ENCODE assay signal across 19 cellular contexts in genomic region chr17:31250229-31250628, GRCh38. TPM values are rescaled to one million over a fixed set of nuclear protein-coding genes. Genes with fewer than 3 reads are reported as not detected.
DNase-seq lines count a peak whose midpoint lies in the region; ATAC-seq and TF ChIP-seq lines count a peak whose summit lies in the region.
"Had no signal": no experiment of that assay in that cellular context is flagged by ENCODE, and none has a peak within 500 bp of the region (broad histone marks: within the 10 kb centered on the region; RNA-seq: fewer than 3 reads in every experiment).

No MANE protein-coding gene starts in this region.

- H3K9me3 Mint-ChIP-seq in activated T-cell treated with anti-CD3 and anti-CD28 coated beads, Interleukin-2, amount 50 U/mL, for 72 hours: no peaks in the 10 kb centered on the region
- no peaks in the 10 kb centered on the region for H3K9me3 Mint-ChIP-seq in activated T-cell treated with anti-CD3 and anti-CD28 coated beads, Interleukin-2, amount 50 U/mL, for 24 hours
- H3K9me3 Mint-ChIP-seq in WTC11 (no peaks in the 10 kb centered on the region), osteocyte (ENCODE audit: unreplicated experiment) (no peaks in the 10 kb centered on the region)
- H3K9me3 Mint-ChIP-seq: activated CD4-positive, alpha-beta memory T cell treated with anti-CD3 and anti-CD28 coated beads, Interleukin-2, amount 10 ng/mL, durations not matched to agents 7 days and 5 days had no signal

- CTCF ChIA-PET in WTC11 (lab: Charles Lee): interaction anchor here (1.5 kb wide), 1 partner anchor 12 kb away, joined by 5 read pairs; no protein-coding TSS in a partner anchor

- peaks cover 0 to 1% of the 10 kb centered on the region in 2 donors for H3K36me3 Mint-ChIP-seq in activated T-cell treated with anti-CD3 and anti-CD28 coated beads, Interleukin-2, amount 50 U/mL, for 72 hours (ENCODE audit: insufficient read depth in 2 of 2)
- H3K36me3 Mint-ChIP-seq in activated T-cell treated with anti-CD3 and anti-CD28 coated beads, Interleukin-2, amount 50 U/mL, for 24 hours (ENCODE audit: low read depth): peaks cover 20% of the 10 kb centered on the region
- H3K36me3 Mint-ChIP-seq in WTC11 (0 out of 2 replicates have a peak, but pooled peaks cover 4% of the 10 kb centered on the region), osteocyte (ENCODE audit: unreplicated experiment) (peaks cover 39% of the 10 kb centered on the region)

- no peak for TF ChIP-seq CTCF in WTC11 (IDR thresholded peaks at IDR 0.05)
- no peak for TF ChIP-seq CTCF in osteocyte (IDR thresholded peaks at IDR 0.05)

- no peaks in the 10 kb centered on the region for H3K4me1 Mint-ChIP-seq in activated T-cell treated with anti-CD3 and anti-CD28 coated beads, Interleukin-2, amount 50 U/mL, for 72 hours (ENCODE audit: low read depth)
- no peaks in the 10 kb centered on the region for H3K4me1 Mint-ChIP-seq in activated T-cell treated with anti-CD3 and anti-CD28 coated beads, Interleukin-2, amount 50 U/mL, for 24 hours (ENCODE audit: low read depth)
- H3K4me1 Mint-ChIP-seq in WTC11 (peaks cover 22% of the 10 kb centered on the region), osteocyte (ENCODE audit: unreplicated experiment) (peaks cover 37% of the 10 kb centered on the region)

- H3K27me3 Mint-ChIP-seq in activated T-cell treated with anti-CD3 and anti-CD28 coated beads, Interleukin-2, amount 50 U/mL, for 72 hours (ENCODE audit: low read depth): no peaks in the 10 kb centered on the region
- no peaks in the 10 kb centered on the region for H3K27me3 Mint-ChIP-seq in activated T-cell treated with anti-CD3 and anti-CD28 coated beads, Interleukin-2, amount 50 U/mL, for 24 hours
- H3K27me3 Mint-ChIP-seq in WTC11 (ENCODE audit: low read depth): no peaks in the 10 kb centered on the region
- H3K27me3 Mint-ChIP-seq in osteocyte (ENCODE audit: unreplicated experiment): no peaks in the 10 kb centered on the region
- H3K27me3 Mint-ChIP-seq: activated CD4-positive, alpha-beta memory T cell treated with anti-CD3 and anti-CD28 coated beads, Interleukin-2, amount 10 ng/mL, durations not matched to agents 7 days and 5 days had no signal

- no peak for ATAC-seq in activated T-cell treated with anti-CD3 and anti-CD28 coated beads, Interleukin-2, amount 50 U/mL, for 72 hours (replicated peaks in 1 of 2)
- ATAC-seq in GM21529 (IDR thresholded peaks at IDR 0.05; ENCODE audit: unreplicated experiment) (peak; percentile 47), WTC11 (no peak), GM19467 (IDR thresholded peaks at IDR 0.05; ENCODE audit: unreplicated experiment) (no peak), GM21447 (IDR thresholded peaks at IDR 0.05; ENCODE audit: unreplicated experiment) (no peak)
- ATAC-seq: PC-3, sciatic nerve, upper lobe of right lung had no signal

- POLR2A ChIA-PET in WTC11 (lab: Charles Lee): interaction anchor here (0.6 kb wide), 1 partner anchor 107 kb away, joined by 3 read pairs; no protein-coding TSS in a partner anchor

- H3K4me3 Mint-ChIP-seq in activated T-cell treated with anti-CD3 and anti-CD28 coated beads, Interleukin-2, amount 50 U/mL, for 72 hours: no peak overlapping the region
- no peak overlapping the region for H3K4me3 Mint-ChIP-seq in activated T-cell treated with anti-CD3 and anti-CD28 coated beads, Interleukin-2, amount 50 U/mL, for 24 hours
- H3K4me3 Mint-ChIP-seq in WTC11: no peak overlapping the region
- no peak overlapping the region for H3K4me3 Mint-ChIP-seq in osteocyte (ENCODE audit: unreplicated experiment)
- H3K4me3 Mint-ChIP-seq: activated CD4-positive, alpha-beta memory T cell treated with anti-CD3 and anti-CD28 coated beads, Interleukin-2, amount 10 ng/mL, durations not matched to agents 7 days and 5 days had no signal

- DNase-seq in activated T-cell treated with anti-CD3 and anti-CD28 coated beads, Interleukin-2, amount 50 U/mL, for 72 hours: no peak
- DNase-seq in activated T-cell treated with anti-CD3 and anti-CD28 coated beads, Interleukin-2, amount 50 U/mL, for 24 hours: no peak
- DNase-seq in WTC11 (ENCODE audit: low spot score): no peak
- DNase-seq in osteocyte (ENCODE audit: extremely low spot score, unreplicated experiment): no peak
- DNase-seq in activated CD8-positive, alpha-beta memory T cell treated with anti-CD3 and anti-CD28 coated beads for 24 hours: no peak
- DNase-seq: 8988T; activated CD4-positive, alpha-beta memory T cell treated with anti-CD3 and anti-CD28 coated beads, Interleukin-2, amount 10 ng/mL, durations not matched to agents 7 days and 5 days; DND-41; kidney glomerular epithelial cell; NCI-H1930; NCI-H524; PC-3; stimulated activated CD4-positive, alpha-beta T cell treated with anti-CD3 and anti-CD28 coated beads, Interleukin-4, amount 100 ng/mL, for 1 hour; SW 1271; upper lobe of right lung had no signal

- peak overlapping the region; percentile 69 for H3K27ac Mint-ChIP-seq in activated T-cell treated with anti-CD3 and anti-CD28 coated beads, Interleukin-2, amount 50 U/mL, for 72 hours
- no peak overlapping the region for H3K27ac Mint-ChIP-seq in activated T-cell treated with anti-CD3 and anti-CD28 coated beads, Interleukin-2, amount 50 U/mL, for 24 hours
- H3K27ac Mint-ChIP-seq in WTC11 (peak overlapping the region; percentile 20; the same call in 1 of the 2 replicates), osteocyte (ENCODE audit: unreplicated experiment) (peak overlapping the region; percentile 45)
- H3K27ac Mint-ChIP-seq: activated CD4-positive, alpha-beta memory T cell treated with anti-CD3 and anti-CD28 coated beads, Interleukin-2, amount 10 ng/mL, durations not matched to agents 7 days and 5 days had no signal

TF ChIP-seq in WTC11, 78 proteins besides CTCF, POLR2A, EP300 and RAD21:
- TF ChIP-seq ESRRA (CRISPR knock-in tag; IDR thresholded peaks at IDR 0.05; ENCODE audit: borderline replicate concordance) (no peak), ZMAT4 (CRISPR knock-in tag; IDR thresholded peaks at IDR 0.05) (no peak)

RNA-seq across cellular contexts. Expression of gene OMG, which starts 46.8 kb away (rescaled TPM):
- 1 to 10 TPM in 1 of 2 donors, under 1 TPM in 1; 0.42 to 1.1 TPM for total RNA-seq in activated T-cell treated with anti-CD3 and anti-CD28 coated beads, Interleukin-2, amount 50 U/mL, for 72 hours
- total RNA-seq in WTC11 (2021) (not detected in 3 replicates), osteocyte (not detected in 2 replicates)
- total RNA-seq: PC-3 had no signal
